ENCODE assay signal across 2 cellular contexts in the genomic region with DNA sequence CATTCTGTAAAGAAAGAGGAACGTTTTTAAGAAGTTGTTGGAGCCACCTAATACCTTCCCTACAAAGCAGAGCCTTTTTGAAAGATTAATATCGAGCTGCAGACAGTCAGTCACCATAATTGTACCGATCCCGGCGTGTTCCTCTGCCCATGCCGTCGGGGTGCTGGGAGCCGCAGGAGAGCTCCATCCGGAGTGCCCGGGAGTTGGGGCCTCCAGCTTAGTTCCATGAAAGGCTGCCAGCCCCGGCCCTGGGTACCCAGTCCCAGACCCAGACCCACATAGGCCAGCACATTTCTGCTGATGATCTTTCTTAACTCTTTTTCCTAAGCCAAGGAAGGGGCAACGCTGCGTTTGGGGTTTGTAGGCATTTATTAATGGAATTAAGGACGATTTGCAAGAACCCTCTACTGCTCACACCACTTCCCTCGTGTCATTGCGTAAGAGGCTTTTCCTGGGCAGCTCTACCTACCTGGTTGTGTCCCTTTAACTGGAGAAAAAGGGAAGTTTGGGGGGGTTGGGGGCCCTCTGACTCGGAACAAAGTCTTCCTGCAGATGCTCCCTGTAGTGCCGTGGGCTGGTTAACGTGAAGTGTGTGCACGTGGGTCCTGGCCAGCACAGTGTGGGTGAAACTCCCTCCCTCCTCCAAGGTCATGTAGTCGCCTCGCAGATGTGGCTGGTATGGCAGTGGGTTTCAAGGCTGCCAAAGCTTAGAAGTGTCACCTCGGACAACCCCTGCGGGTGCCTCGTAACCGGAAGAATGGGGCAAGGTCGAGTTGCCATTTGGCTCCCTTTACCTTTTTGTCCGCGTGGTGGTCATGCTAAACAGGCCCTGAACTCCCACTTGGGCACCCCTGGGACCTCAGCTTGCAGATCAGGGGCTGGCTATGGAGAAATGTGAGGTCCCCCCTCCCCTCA.
TF ChIP-seq lines count a peak whose summit lies in the region.

No MANE protein-coding gene starts in this region.

TF ChIP-seq in HepG2, 621 proteins besides CTCF, POLR2A, EP300 and RAD21:
- TF ChIP-seq ELF4 (CRISPR knock-in tag; IDR thresholded peaks at IDR 0.05; ENCODE audit: borderline replicate concordance), result no peak
- peak; percentile 87 for TF ChIP-seq CEBPB (IDR thresholded peaks at IDR 0.05; ENCODE audit: borderline replicate concordance, low read depth, low read length)

TF ChIP-seq in K562, 482 proteins besides CTCF, POLR2A, EP300 and RAD21:
- TF ChIP-seq SIN3A (IDR thresholded peaks at IDR 0.05; ENCODE audit: borderline replicate concordance in 2 of 2, control insufficient read depth in 1 of 2, low read depth in 2 of 2, low read length in 2 of 2), result no peak
- peak; percentile 50; the same call in 1 of the 2 replicates for TF ChIP-seq CEBPB (tag; IDR thresholded peaks at IDR 0.05)
- TF ChIP-seq CEBPG (CRISPR knock-in tag; IDR thresholded peaks at IDR 0.05), result no peak
- peak in 1 of 2 experiments; percentile 43; a peak in 2 of 4 replicates for TF ChIP-seq CEBPG (tag; conservative IDR thresholded peaks at IDR 0.05 in 1 of 2, IDR thresholded peaks at IDR 0.05 in 1 of 2)
TF ChIP-seq in K562: peak in this region for 2.
